In the genomic region with DNA sequence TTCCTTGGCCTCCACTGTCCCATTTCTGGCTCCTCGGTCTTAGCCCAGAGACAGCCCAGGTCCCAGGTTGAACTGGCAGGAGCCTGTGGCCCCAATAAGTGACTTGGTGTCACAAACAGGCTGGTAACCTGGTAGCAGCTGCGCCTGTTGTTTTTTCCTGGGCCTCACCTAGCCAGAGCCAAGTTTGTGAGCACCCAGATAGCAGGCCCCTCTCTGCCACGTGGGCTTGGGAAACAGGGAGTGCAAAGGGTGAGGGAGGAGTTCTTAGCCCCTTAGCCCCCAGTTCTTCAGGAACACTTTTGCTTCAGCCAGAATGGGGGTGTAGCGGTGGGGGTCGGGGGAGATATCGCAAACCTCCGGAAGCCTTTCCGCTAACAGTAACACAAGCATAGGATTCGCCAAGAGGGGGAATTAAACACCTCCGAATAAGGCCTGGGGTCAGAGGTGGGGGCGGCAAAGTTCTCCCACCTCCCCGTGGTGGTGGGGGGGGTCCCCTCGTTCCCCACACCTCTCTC, we compare ENCODE assay signal across 11 cellular contexts. TPM values are rescaled to one million over a fixed set of nuclear protein-coding genes. Genes with fewer than 3 reads are reported as not detected.
A peak's percentile ranks its signal among the peaks of the same experiment; 100 is the strongest.
DNase-seq lines count a peak whose midpoint lies in the region; ATAC-seq and TF ChIP-seq lines count a peak whose summit lies in the region.
"Had no signal": no experiment of that assay in that cellular context is flagged by ENCODE, and none has a peak within 500 bp of the region (broad histone marks: within the 10 kb centered on the region; RNA-seq: fewer than 3 reads in every experiment).

No MANE protein-coding gene starts in this region.

- H3K27me3 ChIP-seq in NT2/D1 (ENCODE audit: insufficient read depth, insufficient read length) = peaks cover 23% of the 10 kb centered on the region

- H3K36me3 ChIP-seq in NT2/D1 (ENCODE audit: insufficient read depth, insufficient read length, low read length) = peaks cover 4% of the 10 kb centered on the region

- H3K4me3 Mint-ChIP-seq in neural crest cell = peak overlapping the region; percentile 57

- peak overlapping the region; percentile 67 for H3K4me3 ChIP-seq in AG09309 (ENCODE audit: control insufficient read depth, low read depth, low read length)
- H3K4me3 ChIP-seq in NT2/D1 (ENCODE audit: insufficient read length, low read depth) = peak overlapping the region; percentile 62
- peak overlapping the region; percentile 68 for H3K4me3 ChIP-seq in fibroblast of mammary gland (ENCODE audit: control insufficient read depth, low read depth, low read length)

- no peaks in the 10 kb centered on the region for H3K36me3 Mint-ChIP-seq in neural crest cell (ENCODE audit: low read depth)

- H3K27me3 Mint-ChIP-seq in neural crest cell (ENCODE audit: low read depth) = peaks cover 60% of the 10 kb centered on the region

- peaks cover 15% of the 10 kb centered on the region for H3K4me1 ChIP-seq in NT2/D1 (ENCODE audit: insufficient read depth, insufficient read length)

- H3K9ac ChIP-seq in NT2/D1 (ENCODE audit: insufficient read length, low read depth) = peak overlapping the region; percentile 71

- no peaks in the 10 kb centered on the region for H3K9me3 Mint-ChIP-seq in neural crest cell

- no peak overlapping the region for H3K27ac Mint-ChIP-seq in neural crest cell (ENCODE audit: unreplicated experiment)

- no peak for TF ChIP-seq CTCF in AG09309 (IDR thresholded peaks at IDR 0.05; ENCODE audit: control insufficient read depth, insufficient read depth, low read depth, low read length, missing control alignments)
- TF ChIP-seq CTCF in fibroblast of mammary gland (conservative IDR thresholded peaks at IDR 0.05; ENCODE audit: control insufficient read depth, insufficient read depth, low read depth, low read length) = no peak
- TF ChIP-seq CTCF in neural crest cell (conservative IDR thresholded peaks at IDR 0.05) = no peak

- DNase-seq in AG09309 (ENCODE audit: low read depth) (no peak), NT2/D1 (ENCODE audit: low read depth, low spot score) (no peak), fibroblast of mammary gland (ENCODE audit: low read depth) (no peak), neural crest cell (ENCODE audit: low read depth, low spot score) (no peak), NCI-H1092 treated with DMSO at 0.1 percent for 48 hours (lab: John Stamatoyannopoulos, UW) (no peak), inferior parietal cortex (ENCODE audit: extremely low spot score) (no peak)
- DNase-seq: activated naive CD4-positive, alpha-beta T cell; SIG-M5 had no signal

- H3K9me3 ChIP-seq in NT2/D1 (ENCODE audit: insufficient read depth, low read length) = no peaks in the 10 kb centered on the region

- no peak for ATAC-seq in HG03342 (IDR thresholded peaks at IDR 0.05; ENCODE audit: unreplicated experiment)
- no peak for ATAC-seq in HG03469 (IDR thresholded peaks at IDR 0.05; ENCODE audit: unreplicated experiment)

- peaks cover 17% of the 10 kb centered on the region for H3K4me1 Mint-ChIP-seq in neural crest cell

RNA-seq across cellular contexts. Expression of gene C6orf132, which starts 0.8 kb away (rescaled TPM):
- total RNA-seq in neural crest cell = 0.14 and 0.26 TPM in 2 replicates

RNA-seq across cellular contexts. Expression of gene GUCA1A, which starts 31.5 kb away (rescaled TPM):
- total RNA-seq in neural crest cell = 1.1 and 1.3 TPM in 2 replicates
- total RNA-seq: lung microvascular endothelial cell had no signal

RNA-seq across cellular contexts. Expression of gene GUCA1B, which starts 53.1 kb away (rescaled TPM):
- 1.4 and 2.3 TPM in 2 replicates for total RNA-seq in neural crest cell
